8 cellular contexts compared by ENCODE assay signal in the genomic region with DNA sequence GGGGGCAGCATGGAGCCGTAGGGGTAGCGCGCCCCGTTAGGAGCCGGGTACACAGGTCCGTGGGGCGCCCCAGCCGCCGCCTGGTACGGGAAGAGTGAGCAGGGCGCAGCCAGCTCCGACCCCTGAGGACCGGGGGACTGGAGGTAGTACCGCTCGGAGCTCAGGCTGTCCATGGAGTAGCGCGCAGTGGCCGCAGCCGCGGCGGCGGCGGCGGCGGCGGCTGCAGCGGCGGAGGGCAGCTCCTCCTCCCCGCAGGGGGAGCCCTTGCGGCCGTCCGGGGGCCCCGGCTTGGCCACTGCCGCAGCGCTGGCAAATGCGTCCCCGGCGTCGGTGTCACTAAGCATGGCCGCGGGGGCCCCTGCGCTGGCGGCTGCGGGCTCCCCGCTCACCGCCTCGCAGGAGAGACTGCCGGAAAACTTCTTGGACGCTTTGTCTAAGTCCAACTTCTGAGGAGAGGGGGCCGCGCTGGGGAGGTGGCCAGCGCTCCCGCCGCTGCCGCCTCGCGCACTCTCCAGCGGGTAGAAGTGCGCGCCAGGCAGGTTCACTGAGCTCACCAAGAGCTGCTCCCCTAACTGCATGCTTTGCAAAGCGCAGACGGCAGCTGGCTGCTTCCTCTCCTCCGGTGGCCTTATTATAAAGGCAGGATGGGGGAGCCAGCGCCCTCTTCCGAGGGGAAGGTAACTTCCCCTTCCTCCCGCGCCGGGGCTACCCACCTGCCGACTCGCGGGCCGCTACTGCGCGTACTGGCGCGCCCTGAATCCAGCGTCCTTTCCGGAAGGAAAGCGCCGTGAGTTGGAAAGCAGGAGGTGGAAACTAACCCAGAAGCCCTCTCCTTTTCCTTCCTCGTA. TPM values are rescaled to one million over a fixed set of nuclear protein-coding genes. Genes with fewer than 3 reads are reported as not detected.
DNase-seq lines count a peak whose midpoint lies in the region; ATAC-seq, FAIRE-seq and TF ChIP-seq lines count a peak whose summit lies in the region.

A gene (minus strand): TSS at position 607 of the 848 bp plus-strand sequence. CDS start 29 bp downstream, at position 578.

- ATAC-seq in GM21367 (IDR thresholded peaks at IDR 0.05; ENCODE audit: unreplicated experiment) = peak; percentile 74
- ATAC-seq in RWPE2 (ENCODE audit: low read depth) = peak; percentile 73
- ATAC-seq in left cardiac atrium = peak; percentile 69 to 71

- DNase-seq in Calu3 (peak; percentile 87), HTR-8/SVneo (ENCODE audit: insufficient read length, low spot score) (no peak), RWPE2 (ENCODE audit: low spot score) (no peak), activated gamma-delta T cell treated with Interleukin-2 at 50 U/mL for 16 hours (peak; percentile 81), left cardiac atrium (no peak), HCEC 1CT (no peak)

- no TSS peak for BruUV-seq in Calu3 (replicated peaks; lab: Mats Ljungman, UMichigan)

- H3K27me3 ChIP-seq in RWPE2 (ENCODE audit: insufficient read depth, poor library complexity, severe bottlenecking) (peaks cover 23% of the 10 kb centered on the region), skeletal muscle tissue (ENCODE audit: control insufficient read depth in 3 of 3, insufficient read depth in 3 of 3, low read length in 3 of 3) (peaks cover 75 to 92% (median 79%) of the 10 kb centered on the region in 3 donors)

- FAIRE-seq in HTR-8/SVneo (lab: Jason Lieb, UNC) = peak; percentile 16

- H3K36me3 ChIP-seq in RWPE2 (ENCODE audit: low read depth) (no peaks in the 10 kb centered on the region), skeletal muscle tissue (ENCODE audit: control insufficient read depth in 3 of 3, insufficient read depth in 3 of 3, low read length in 3 of 3) (no peaks in the 10 kb centered on the region)

- H3K9ac ChIP-seq in skeletal muscle tissue (ENCODE audit: low read depth in 1 of 3, low read length in 3 of 3) = peak within 1 kb of the TSS in 1 of 3 donors; percentile 26

- H3K9me3 Mint-ChIP-seq in Calu3 (ENCODE audit: low read depth, unreplicated experiment) = no peaks in the 10 kb centered on the region

- H3K27ac ChIP-seq in RWPE2 (ENCODE audit: poor library complexity, severe bottlenecking) (no peak within 1 kb of the TSS), skeletal muscle tissue (ENCODE audit: low read depth, low read length) (no peak within 1 kb of the TSS)

- no peaks in the 10 kb centered on the region for H3K27me3 Mint-ChIP-seq in Calu3 (ENCODE audit: unreplicated experiment)

- no peaks in the 10 kb centered on the region for H3K9me3 ChIP-seq in RWPE2 (ENCODE audit: severe bottlenecking)
- H3K9me3 ChIP-seq in skeletal muscle tissue (ENCODE audit: control insufficient read depth in 3 of 3, low read length in 3 of 3) = peaks cover 0 to 2% (median 0%) of the 10 kb centered on the region in 3 donors

- H3K4me3 ChIP-seq in RWPE2 (ENCODE audit: severe bottlenecking) (peak within 1 kb of the TSS; percentile 47), skeletal muscle tissue (ENCODE audit: low read length in 3 of 3) (peak within 1 kb of the TSS; percentile 38 to 58 (median 45))

- CTCF ChIA-PET in Calu3 (lab: Charles Lee) = interaction anchor here (0.8 to 2.4 kb wide), 5 partner anchors 10 to 607 kb away, joined by 3 to 17 read pairs (median 4); no protein-coding TSS in a partner anchor

- H3K36me3 Mint-ChIP-seq in Calu3 (ENCODE audit: insufficient read depth, unreplicated experiment) = peaks cover 20% of the 10 kb centered on the region

- H3K4me1 ChIP-seq in RWPE2 (ENCODE audit: insufficient read depth, poor library complexity, severe bottlenecking) (no peaks in the 10 kb centered on the region), skeletal muscle tissue (ENCODE audit: control insufficient read depth in 3 of 3, insufficient read depth in 3 of 3, low read length in 3 of 3) (peaks cover 25 to 33% (median 32%) of the 10 kb centered on the region in 3 donors)

- intact Hi-C loops in Calu3 (cut with micrococcal nuclease; ENCODE audit: unreplicated experiment) = no loop called here
- intact Hi-C loops in left cardiac atrium (cut with DNase I) = no loop called here

- TF ChIP-seq CTCF in Calu3 (IDR thresholded peaks at IDR 0.05; ENCODE audit: unreplicated experiment) = peak; percentile 66
- peak; percentile 93 for TF ChIP-seq CTCF in RWPE2 (IDR thresholded peaks at IDR 0.05; ENCODE audit: poor library complexity, severe bottlenecking)

- no peaks in the 10 kb centered on the region for H3K4me1 Mint-ChIP-seq in Calu3 (ENCODE audit: low read depth, unreplicated experiment)

- H3K27ac Mint-ChIP-seq in Calu3 (ENCODE audit: unreplicated experiment) = no peak within 1 kb of the TSS

- peak within 1 kb of the TSS; percentile 83 for H3K4me3 Mint-ChIP-seq in Calu3 (ENCODE audit: low read depth, unreplicated experiment)

RNA-seq across cellular contexts. Expression of the gene that starts here (rescaled TPM):
- total RNA-seq in Calu3 (2022) = 0.61 and 0.73 TPM in 2 replicates
- total RNA-seq in left cardiac atrium = under 1 TPM; 0.39 to 0.74 TPM
- total RNA-seq in skeletal muscle tissue = 0.52 TPM

Comparison
In these comparisons a context has a peak if more than half of its experiments do, and no peak if none do; other contexts are left out.
1. Peak in DNase-seq in Calu3; RNA of the gene not detected or under 1 TPM.
2. Peak in ATAC-seq in left cardiac atrium; RNA of the gene not detected or under 1 TPM.